8 cellular contexts compared by ENCODE assay signal in the genomic region with DNA sequence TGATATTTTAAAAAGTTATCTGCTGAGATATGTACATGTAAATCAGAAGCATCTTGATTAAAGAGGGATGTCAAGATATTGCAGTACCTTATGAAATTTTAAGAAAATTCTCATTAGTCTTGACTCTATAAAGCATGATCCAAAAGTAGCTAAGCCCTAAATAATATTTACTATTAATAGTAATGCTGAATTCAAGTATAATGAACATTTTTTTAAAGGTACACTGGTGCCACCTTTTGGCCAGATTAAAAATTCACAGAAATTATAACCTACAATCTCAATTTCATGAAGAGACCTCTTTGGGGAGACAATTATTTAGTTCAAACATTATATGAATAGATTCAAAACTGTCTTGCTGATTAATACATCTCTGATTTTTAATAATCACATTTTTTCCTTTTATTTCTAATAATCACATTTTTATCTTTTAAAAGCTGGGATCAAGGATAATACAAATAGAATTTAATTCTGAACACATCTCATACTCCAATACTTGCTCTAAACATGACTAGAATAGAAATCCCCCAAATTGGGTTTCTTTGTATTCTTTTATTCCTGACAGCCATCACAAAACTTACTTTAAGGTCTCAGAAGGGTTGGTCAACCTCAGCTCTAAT.
DNase-seq lines count a peak whose midpoint lies in the region; ATAC-seq and TF ChIP-seq lines count a peak whose summit lies in the region.

No MANE protein-coding gene starts in this region.

- in situ Hi-C loops in GM13977 (cut with MboI; ENCODE audit: low pct_unique_long_range_greater_than_20kb, low sequenced_read_pairs, unreplicated experiment), result no loop called here

- peaks cover 8% of the 10 kb centered on the region for H3K4me1 ChIP-seq in adipocyte (ENCODE audit: control insufficient read depth, insufficient read depth, low read length)

- H3K9ac ChIP-seq in adipocyte (ENCODE audit: low read length), result no peak overlapping the region

- no peak overlapping the region for H3K4me3 ChIP-seq in adipocyte (ENCODE audit: low read length)

- H3K27me3 ChIP-seq in adipocyte (replicated peaks; ENCODE audit: control insufficient read depth, insufficient read depth, low read length), result no peaks in the 10 kb centered on the region

- ATAC-seq in HG03159 (IDR thresholded peaks at IDR 0.05; ENCODE audit: unreplicated experiment), result no peak

- H3K9me3 ChIP-seq in adipocyte (ENCODE audit: control insufficient read depth, low read length), result no peaks in the 10 kb centered on the region

- DNase-seq in AG08396 (ENCODE audit: low spot score) (peak; percentile 28), GM13977 (ENCODE audit: low spot score) (peak; percentile 32), adipocyte (ENCODE audit: low read depth) (peak; percentile 67), left kidney (ENCODE audit: low read depth, low spot score) (peak; percentile 42), SIG-M5 treated with dmso at 0.1 percent for 504 hours (lab: John Stamatoyannopoulos, UW; ENCODE audit: unreplicated experiment) (no peak), NCI-H1048 (lab: John Stamatoyannopoulos, UW) (no peak), cerebellar nuclear complex (lab: John Stamatoyannopoulos, UW) (no peak)

- TF ChIP-seq CTCF in GM13977 (IDR thresholded peaks at IDR 0.05; ENCODE audit: extremely low read depth, insufficient read depth, missing control alignments), result peak; percentile 38

- no peaks in the 10 kb centered on the region for H3K36me3 ChIP-seq in adipocyte (ENCODE audit: control insufficient read depth, insufficient read depth, low read length, severe bottlenecking)

Comparison
In these comparisons a context has a peak if more than half of its experiments do, and no peak if none do; other contexts are left out.
1. DNase-seq: peak in AG08396 (single experiment), GM13977 (single experiment), adipocyte (single experiment) and left kidney (single experiment); none in SIG-M5 treated with dmso at 0.1 percent for 504 hours (single experiment), NCI-H1048 (single experiment) and cerebellar nuclear complex (0 of 2).